Comparison of ENCODE assay signal across 6 cellular contexts in genomic region chr5:170721681-170722080, GRCh38.
"Had no signal": no experiment of that assay in that cellular context is flagged by ENCODE, and none has a peak within 500 bp of the region (broad histone marks: within the 10 kb centered on the region; RNA-seq: fewer than 3 reads in every experiment).

No MANE protein-coding gene starts in this region.

- H3K4me1 Mint-ChIP-seq: H9, IgD-negative memory B cell had no signal

- DNase-seq: H9, HCEC 1CT had no signal

- H3K4me3 Mint-ChIP-seq: GM23338, H9, IgD-negative memory B cell had no signal

- H3K27ac ChIP-seq: HL-60 had no signal

- H3K4me3 ChIP-seq: GM23338 had no signal

- ATAC-seq: HepG2 had no signal

- H3K27ac Mint-ChIP-seq: GM23338, IgD-negative memory B cell had no signal
